1 cellular context compared by ENCODE assay signal in genomic region chr11:61980783-61981541, GRCh38.
TF ChIP-seq lines count a peak whose summit lies in the region.

No MANE protein-coding gene starts in this region.

TF ChIP-seq in HepG2, 621 proteins besides CTCF, POLR2A, EP300 and RAD21 (continued from another document and continues in another):
- no peak for TF ChIP-seq USF2 (IDR thresholded peaks at IDR 0.05; ENCODE audit: low read depth, low read length)
- no peak for TF ChIP-seq USF2 (CRISPR knock-in tag; IDR thresholded peaks at IDR 0.05; ENCODE audit: borderline replicate concordance)
- no peak for TF ChIP-seq ZNF75D (CRISPR knock-in tag; IDR thresholded peaks at IDR 0.05; ENCODE audit: borderline replicate concordance)
- TF ChIP-seq TARDBP (CRISPR knock-in tag; IDR thresholded peaks at IDR 0.05): no peak; the same call in none of the 2 replicates
- no peak for TF ChIP-seq RBM22 (optimal IDR thresholded peaks at IDR 0.05; ENCODE audit: low read length)
- TF ChIP-seq E2F5 (CRISPR knock-in tag; conservative IDR thresholded peaks at IDR 0.05): no peak
- TF ChIP-seq ZMAT3 (CRISPR knock-in tag; conservative IDR thresholded peaks at IDR 0.05): peak; percentile 47; the same call in 1 of the 2 replicates
- TF ChIP-seq MYPOP (CRISPR knock-in tag; IDR thresholded peaks at IDR 0.05): no peak
- TF ChIP-seq E2F1 (CRISPR knock-in tag; IDR thresholded peaks at IDR 0.05): no peak
- no peak for TF ChIP-seq FOXM1 (CRISPR knock-in tag; IDR thresholded peaks at IDR 0.05)
- no peak for TF ChIP-seq ZNF234 (CRISPR knock-in tag; conservative IDR thresholded peaks at IDR 0.05)
- TF ChIP-seq ZNF275 (CRISPR knock-in tag; IDR thresholded peaks at IDR 0.05; ENCODE audit: borderline replicate concordance): no peak
- TF ChIP-seq AHDC1 (CRISPR knock-in tag; IDR thresholded peaks at IDR 0.05; ENCODE audit: borderline replicate concordance): peak; percentile 29; the same call in 1 of the 2 replicates
- TF ChIP-seq EZH2 (conservative IDR thresholded peaks at IDR 0.05; ENCODE audit: low read depth, low read length): no peak
- TF ChIP-seq ZNF615 (CRISPR knock-in tag; IDR thresholded peaks at IDR 0.05; ENCODE audit: borderline replicate concordance): no peak
- TF ChIP-seq MAFK (conservative IDR thresholded peaks at IDR 0.05 in 1 of 2, IDR thresholded peaks at IDR 0.05 in 1 of 2; ENCODE audit: low read length in 2 of 2): no peak
- TF ChIP-seq ARHGAP35 (CRISPR knock-in tag; IDR thresholded peaks at IDR 0.05; ENCODE audit: borderline replicate concordance): no peak
- no peak; a peak in 1 of 4 replicates for TF ChIP-seq REST (IDR thresholded peaks at IDR 0.05; ENCODE audit: borderline replicate concordance in 1 of 2, low read depth in 1 of 2, low read length in 2 of 2)
- no peak for TF ChIP-seq THAP9 (CRISPR knock-in tag; IDR thresholded peaks at IDR 0.05; ENCODE audit: borderline replicate concordance)
- no peak for TF ChIP-seq ZNF773 (CRISPR knock-in tag; IDR thresholded peaks at IDR 0.05; ENCODE audit: borderline replicate concordance)
- TF ChIP-seq NKX3-1 (CRISPR knock-in tag; IDR thresholded peaks at IDR 0.05): no peak
- no peak; the same call in 1 of the 2 replicates for TF ChIP-seq HMGXB3 (CRISPR knock-in tag; IDR thresholded peaks at IDR 0.05; ENCODE audit: borderline replicate concordance)
- no peak for TF ChIP-seq WIZ (CRISPR knock-in tag; IDR thresholded peaks at IDR 0.05)
- TF ChIP-seq ZNF839 (CRISPR knock-in tag; IDR thresholded peaks at IDR 0.05; ENCODE audit: borderline replicate concordance): no peak
- TF ChIP-seq FOXO4 (CRISPR knock-in tag; conservative IDR thresholded peaks at IDR 0.05): no peak
- no peak for TF ChIP-seq ZNF235 (CRISPR knock-in tag; IDR thresholded peaks at IDR 0.05; ENCODE audit: borderline replicate concordance)
